In the genomic region with DNA sequence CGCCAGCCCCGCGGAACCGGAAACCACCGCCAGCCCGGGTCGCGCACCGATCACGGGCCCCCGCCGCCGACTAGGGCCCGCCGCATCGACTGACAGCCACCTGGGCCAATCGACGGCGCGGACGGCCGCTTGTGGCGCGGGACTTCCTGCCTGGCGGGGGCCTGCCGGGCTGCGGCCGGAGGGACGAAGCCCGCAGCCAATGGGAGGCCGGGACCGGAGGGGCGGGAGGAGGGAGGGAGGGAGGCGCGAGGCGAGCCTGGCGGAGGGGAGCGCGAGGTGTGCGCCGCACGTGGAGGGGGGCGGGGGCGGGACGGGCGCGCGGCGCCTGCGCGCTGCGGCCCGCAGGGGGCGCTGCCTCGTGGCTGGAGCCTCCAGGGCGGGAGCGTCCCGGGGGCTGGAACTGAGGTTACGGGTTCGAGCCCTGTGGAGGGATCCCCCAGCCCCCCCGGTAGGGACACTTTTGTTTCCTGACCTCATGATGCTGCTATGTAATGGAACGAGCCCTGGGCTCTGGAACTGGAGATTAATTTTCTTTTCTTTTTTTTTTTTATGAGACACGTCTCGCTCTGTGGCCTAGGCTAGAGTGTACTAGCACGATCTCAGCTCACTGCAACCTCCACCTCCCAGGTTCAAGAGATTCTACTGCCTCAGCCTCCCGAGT, we compare ENCODE assay signal across 1 cellular context.
TF ChIP-seq lines count a peak whose summit lies in the region.

A gene with protein sequence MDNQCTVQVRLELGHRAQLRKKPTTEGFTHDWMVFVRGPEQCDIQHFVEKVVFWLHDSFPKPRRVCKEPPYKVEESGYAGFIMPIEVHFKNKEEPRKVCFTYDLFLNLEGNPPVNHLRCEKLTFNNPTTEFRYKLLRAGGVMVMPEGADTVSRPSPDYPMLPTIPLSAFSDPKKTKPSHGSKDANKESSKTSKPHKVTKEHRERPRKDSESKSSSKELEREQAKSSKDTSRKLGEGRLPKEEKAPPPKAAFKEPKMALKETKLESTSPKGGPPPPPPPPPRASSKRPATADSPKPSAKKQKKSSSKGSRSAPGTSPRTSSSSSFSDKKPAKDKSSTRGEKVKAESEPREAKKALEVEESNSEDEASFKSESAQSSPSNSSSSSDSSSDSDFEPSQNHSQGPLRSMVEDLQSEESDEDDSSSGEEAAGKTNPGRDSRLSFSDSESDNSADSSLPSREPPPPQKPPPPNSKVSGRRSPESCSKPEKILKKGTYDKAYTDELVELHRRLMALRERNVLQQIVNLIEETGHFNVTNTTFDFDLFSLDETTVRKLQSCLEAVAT (minus strand): TSS at position 45 of the 661 bp plus-strand sequence. CDS start 191 bp downstream, outside the sequence.

TF ChIP-seq in GM12878, 131 proteins besides CTCF, POLR2A, EP300 and RAD21 (continued from another document and continues in another):
- TF ChIP-seq, protein P1, sequence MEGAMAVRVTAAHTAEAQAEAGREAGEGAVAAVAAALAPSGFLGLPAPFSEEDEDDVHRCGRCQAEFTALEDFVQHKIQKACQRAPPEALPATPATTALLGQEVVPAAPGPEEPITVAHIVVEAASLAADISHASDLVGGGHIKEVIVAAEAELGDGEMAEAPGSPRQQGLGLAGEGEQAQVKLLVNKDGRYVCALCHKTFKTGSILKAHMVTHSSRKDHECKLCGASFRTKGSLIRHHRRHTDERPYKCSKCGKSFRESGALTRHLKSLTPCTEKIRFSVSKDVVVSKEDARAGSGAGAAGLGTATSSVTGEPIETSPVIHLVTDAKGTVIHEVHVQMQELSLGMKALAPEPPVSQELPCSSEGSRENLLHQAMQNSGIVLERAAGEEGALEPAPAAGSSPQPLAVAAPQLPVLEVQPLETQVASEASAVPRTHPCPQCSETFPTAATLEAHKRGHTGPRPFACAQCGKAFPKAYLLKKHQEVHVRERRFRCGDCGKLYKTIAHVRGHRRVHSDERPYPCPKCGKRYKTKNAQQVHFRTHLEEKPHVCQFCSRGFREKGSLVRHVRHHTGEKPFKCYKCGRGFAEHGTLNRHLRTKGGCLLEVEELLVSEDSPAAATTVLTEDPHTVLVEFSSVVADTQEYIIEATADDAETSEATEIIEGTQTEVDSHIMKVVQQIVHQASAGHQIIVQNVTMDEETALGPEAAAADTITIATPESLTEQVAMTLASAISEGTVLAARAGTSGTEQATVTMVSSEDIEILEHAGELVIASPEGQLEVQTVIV (IDR thresholded peaks at IDR 0.05; ENCODE audit: borderline replicate concordance, partially characterized antibody) = peak; percentile 30
- TF ChIP-seq ZNF384 (IDR thresholded peaks at IDR 0.05; ENCODE audit: borderline replicate concordance, low read depth, low read length) (no peak), ZNF622 (IDR thresholded peaks at IDR 0.05) (no peak), STAT1 (conservative IDR thresholded peaks at IDR 0.05) (no peak), ATF7 (IDR thresholded peaks at IDR 0.05; ENCODE audit: low read depth) (no peak), IKZF1 (conservative IDR thresholded peaks at IDR 0.05) (peak; percentile 65), KDM1A (IDR thresholded peaks at IDR 0.05; ENCODE audit: borderline replicate concordance) (no peak), LARP7 (IDR thresholded peaks at IDR 0.05) (peak; percentile 49; the same call in 1 of the 2 replicates), BHLHE40 (IDR thresholded peaks at IDR 0.05; ENCODE audit: borderline replicate concordance in 1 of 2, low read depth in 2 of 2, low read length in 1 of 2) (peak; percentile 96 to 97), ZSCAN29 (IDR thresholded peaks at IDR 0.05) (no peak), ZZZ3 (IDR thresholded peaks at IDR 0.05; ENCODE audit: control insufficient read depth, insufficient read length, low read depth) (no peak), BCL11A (IDR thresholded peaks at IDR 0.05; ENCODE audit: low read depth, low read length) (no peak), SPI1 (IDR thresholded peaks at IDR 0.05; ENCODE audit: borderline replicate concordance, insufficient read depth, low read depth, low read length) (peak; percentile 10; the same call in 1 of the 2 replicates), RELA (IDR thresholded peaks at IDR 0.05; ENCODE audit: borderline replicate concordance, partially characterized antibody) (no peak), RBBP5 (conservative IDR thresholded peaks at IDR 0.05) (no peak), SIN3A (IDR thresholded peaks at IDR 0.05; ENCODE audit: low read depth, low read length) (no peak), WRNIP1 (IDR thresholded peaks at IDR 0.05; ENCODE audit: borderline replicate concordance, low read depth, low read length) (no peak), BRCA1 (IDR thresholded peaks at IDR 0.05; ENCODE audit: low read depth, low read length) (no peak), MEF2A (IDR thresholded peaks at IDR 0.05; ENCODE audit: insufficient read depth, low read depth, low read length) (no peak), PAX5 (IDR thresholded peaks at IDR 0.05; ENCODE audit: borderline replicate concordance, low read depth, low read length) (no peak), MEF2B (IDR thresholded peaks at IDR 0.05; ENCODE audit: partially characterized antibody, poor library complexity, severe bottlenecking) (no peak), ZNF217 (IDR thresholded peaks at IDR 0.05) (peak; percentile 81; the same call in 1 of the 2 replicates), YBX1 (IDR thresholded peaks at IDR 0.05) (no peak), SREBF1 (IDR thresholded peaks at IDR 0.05; ENCODE audit: low read length) (no peak), SMC3 (IDR thresholded peaks at IDR 0.05; ENCODE audit: borderline replicate concordance, low read length) (no peak; the same call in 1 of the 2 replicates), ZNF24 (IDR thresholded peaks at IDR 0.05) (0 out of 2 replicates have a peak, but pooled peaks have one; percentile 6), TBL1XR1 (IDR thresholded peaks at IDR 0.05; ENCODE audit: low read depth, low read length) (no peak; the same call in 1 of the 2 replicates), KLF5 (IDR thresholded peaks at IDR 0.05; ENCODE audit: partially characterized antibody) (no peak), SRF (IDR thresholded peaks at IDR 0.05; ENCODE audit: low read depth in 2 of 2, low read length in 2 of 2) (0 out of 4 replicates have a peak, but pooled peaks of 1 of the 2 experiments have one; percentile 30), ZBED1 (IDR thresholded peaks at IDR 0.05; ENCODE audit: borderline replicate concordance) (no peak), POLR2AphosphoS5 (IDR thresholded peaks at IDR 0.05; ENCODE audit: low read length) (no peak), CHD4 (IDR thresholded peaks at IDR 0.05) (no peak), TARDBP (IDR thresholded peaks at IDR 0.05; ENCODE audit: borderline replicate concordance) (peak; percentile 67; the same call in 1 of the 2 replicates)
- TF ChIP-seq, protein P2, sequence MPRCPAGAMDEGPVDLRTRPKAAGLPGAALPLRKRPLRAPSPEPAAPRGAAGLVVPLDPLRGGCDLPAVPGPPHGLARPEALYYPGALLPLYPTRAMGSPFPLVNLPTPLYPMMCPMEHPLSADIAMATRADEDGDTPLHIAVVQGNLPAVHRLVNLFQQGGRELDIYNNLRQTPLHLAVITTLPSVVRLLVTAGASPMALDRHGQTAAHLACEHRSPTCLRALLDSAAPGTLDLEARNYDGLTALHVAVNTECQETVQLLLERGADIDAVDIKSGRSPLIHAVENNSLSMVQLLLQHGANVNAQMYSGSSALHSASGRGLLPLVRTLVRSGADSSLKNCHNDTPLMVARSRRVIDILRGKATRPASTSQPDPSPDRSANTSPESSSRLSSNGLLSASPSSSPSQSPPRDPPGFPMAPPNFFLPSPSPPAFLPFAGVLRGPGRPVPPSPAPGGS (IDR thresholded peaks at IDR 0.05; ENCODE audit: borderline replicate concordance, insufficient read depth, low read depth, low read length, poor library complexity, severe bottlenecking) = peak; percentile 21
- TF ChIP-seq, protein P3, sequence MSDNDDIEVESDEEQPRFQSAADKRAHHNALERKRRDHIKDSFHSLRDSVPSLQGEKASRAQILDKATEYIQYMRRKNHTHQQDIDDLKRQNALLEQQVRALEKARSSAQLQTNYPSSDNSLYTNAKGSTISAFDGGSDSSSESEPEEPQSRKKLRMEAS (IDR thresholded peaks at IDR 0.05; ENCODE audit: low read depth, low read length) = peak; percentile 93
- TF ChIP-seq, protein P4, sequence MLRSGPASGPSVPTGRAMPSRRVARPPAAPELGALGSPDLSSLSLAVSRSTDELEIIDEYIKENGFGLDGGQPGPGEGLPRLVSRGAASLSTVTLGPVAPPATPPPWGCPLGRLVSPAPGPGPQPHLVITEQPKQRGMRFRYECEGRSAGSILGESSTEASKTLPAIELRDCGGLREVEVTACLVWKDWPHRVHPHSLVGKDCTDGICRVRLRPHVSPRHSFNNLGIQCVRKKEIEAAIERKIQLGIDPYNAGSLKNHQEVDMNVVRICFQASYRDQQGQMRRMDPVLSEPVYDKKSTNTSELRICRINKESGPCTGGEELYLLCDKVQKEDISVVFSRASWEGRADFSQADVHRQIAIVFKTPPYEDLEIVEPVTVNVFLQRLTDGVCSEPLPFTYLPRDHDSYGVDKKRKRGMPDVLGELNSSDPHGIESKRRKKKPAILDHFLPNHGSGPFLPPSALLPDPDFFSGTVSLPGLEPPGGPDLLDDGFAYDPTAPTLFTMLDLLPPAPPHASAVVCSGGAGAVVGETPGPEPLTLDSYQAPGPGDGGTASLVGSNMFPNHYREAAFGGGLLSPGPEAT (IDR thresholded peaks at IDR 0.05; ENCODE audit: low read depth) = no peak
- TF ChIP-seq, protein P5, sequence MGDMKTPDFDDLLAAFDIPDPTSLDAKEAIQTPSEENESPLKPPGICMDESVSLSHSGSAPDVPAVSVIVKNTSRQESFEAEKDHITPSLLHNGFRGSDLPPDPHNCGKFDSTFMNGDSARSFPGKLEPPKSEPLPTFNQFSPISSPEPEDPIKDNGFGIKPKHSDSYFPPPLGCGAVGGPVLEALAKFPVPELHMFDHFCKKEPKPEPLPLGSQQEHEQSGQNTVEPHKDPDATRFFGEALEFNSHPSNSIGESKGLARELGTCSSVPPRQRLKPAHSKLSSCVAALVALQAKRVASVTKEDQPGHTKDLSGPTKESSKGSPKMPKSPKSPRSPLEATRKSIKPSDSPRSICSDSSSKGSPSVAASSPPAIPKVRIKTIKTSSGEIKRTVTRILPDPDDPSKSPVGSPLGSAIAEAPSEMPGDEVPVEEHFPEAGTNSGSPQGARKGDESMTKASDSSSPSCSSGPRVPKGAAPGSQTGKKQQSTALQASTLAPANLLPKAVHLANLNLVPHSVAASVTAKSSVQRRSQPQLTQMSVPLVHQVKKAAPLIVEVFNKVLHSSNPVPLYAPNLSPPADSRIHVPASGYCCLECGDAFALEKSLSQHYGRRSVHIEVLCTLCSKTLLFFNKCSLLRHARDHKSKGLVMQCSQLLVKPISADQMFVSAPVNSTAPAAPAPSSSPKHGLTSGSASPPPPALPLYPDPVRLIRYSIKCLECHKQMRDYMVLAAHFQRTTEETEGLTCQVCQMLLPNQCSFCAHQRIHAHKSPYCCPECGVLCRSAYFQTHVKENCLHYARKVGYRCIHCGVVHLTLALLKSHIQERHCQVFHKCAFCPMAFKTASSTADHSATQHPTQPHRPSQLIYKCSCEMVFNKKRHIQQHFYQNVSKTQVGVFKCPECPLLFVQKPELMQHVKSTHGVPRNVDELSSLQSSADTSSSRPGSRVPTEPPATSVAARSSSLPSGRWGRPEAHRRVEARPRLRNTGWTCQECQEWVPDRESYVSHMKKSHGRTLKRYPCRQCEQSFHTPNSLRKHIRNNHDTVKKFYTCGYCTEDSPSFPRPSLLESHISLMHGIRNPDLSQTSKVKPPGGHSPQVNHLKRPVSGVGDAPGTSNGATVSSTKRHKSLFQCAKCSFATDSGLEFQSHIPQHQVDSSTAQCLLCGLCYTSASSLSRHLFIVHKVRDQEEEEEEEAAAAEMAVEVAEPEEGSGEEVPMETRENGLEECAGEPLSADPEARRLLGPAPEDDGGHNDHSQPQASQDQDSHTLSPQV (IDR thresholded peaks at IDR 0.05) = no peak
- TF ChIP-seq, protein P6, sequence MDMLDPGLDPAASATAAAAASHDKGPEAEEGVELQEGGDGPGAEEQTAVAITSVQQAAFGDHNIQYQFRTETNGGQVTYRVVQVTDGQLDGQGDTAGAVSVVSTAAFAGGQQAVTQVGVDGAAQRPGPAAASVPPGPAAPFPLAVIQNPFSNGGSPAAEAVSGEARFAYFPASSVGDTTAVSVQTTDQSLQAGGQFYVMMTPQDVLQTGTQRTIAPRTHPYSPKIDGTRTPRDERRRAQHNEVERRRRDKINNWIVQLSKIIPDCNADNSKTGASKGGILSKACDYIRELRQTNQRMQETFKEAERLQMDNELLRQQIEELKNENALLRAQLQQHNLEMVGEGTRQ (IDR thresholded peaks at IDR 0.05; ENCODE audit: borderline replicate concordance, low read depth, low read length) = no peak
- TF ChIP-seq, protein P7, sequence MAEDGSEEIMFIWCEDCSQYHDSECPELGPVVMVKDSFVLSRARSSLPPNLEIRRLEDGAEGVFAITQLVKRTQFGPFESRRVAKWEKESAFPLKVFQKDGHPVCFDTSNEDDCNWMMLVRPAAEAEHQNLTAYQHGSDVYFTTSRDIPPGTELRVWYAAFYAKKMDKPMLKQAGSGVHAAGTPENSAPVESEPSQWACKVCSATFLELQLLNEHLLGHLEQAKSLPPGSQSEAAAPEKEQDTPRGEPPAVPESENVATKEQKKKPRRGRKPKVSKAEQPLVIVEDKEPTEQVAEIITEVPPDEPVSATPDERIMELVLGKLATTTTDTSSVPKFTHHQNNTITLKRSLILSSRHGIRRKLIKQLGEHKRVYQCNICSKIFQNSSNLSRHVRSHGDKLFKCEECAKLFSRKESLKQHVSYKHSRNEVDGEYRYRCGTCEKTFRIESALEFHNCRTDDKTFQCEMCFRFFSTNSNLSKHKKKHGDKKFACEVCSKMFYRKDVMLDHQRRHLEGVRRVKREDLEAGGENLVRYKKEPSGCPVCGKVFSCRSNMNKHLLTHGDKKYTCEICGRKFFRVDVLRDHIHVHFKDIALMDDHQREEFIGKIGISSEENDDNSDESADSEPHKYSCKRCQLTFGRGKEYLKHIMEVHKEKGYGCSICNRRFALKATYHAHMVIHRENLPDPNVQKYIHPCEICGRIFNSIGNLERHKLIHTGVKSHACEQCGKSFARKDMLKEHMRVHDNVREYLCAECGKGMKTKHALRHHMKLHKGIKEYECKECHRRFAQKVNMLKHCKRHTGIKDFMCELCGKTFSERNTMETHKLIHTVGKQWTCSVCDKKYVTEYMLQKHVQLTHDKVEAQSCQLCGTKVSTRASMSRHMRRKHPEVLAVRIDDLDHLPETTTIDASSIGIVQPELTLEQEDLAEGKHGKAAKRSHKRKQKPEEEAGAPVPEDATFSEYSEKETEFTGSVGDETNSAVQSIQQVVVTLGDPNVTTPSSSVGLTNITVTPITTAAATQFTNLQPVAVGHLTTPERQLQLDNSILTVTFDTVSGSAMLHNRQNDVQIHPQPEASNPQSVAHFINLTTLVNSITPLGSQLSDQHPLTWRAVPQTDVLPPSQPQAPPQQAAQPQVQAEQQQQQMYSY (CRISPR knock-in tag; IDR thresholded peaks at IDR 0.05) = no peak
- TF ChIP-seq, protein P8, sequence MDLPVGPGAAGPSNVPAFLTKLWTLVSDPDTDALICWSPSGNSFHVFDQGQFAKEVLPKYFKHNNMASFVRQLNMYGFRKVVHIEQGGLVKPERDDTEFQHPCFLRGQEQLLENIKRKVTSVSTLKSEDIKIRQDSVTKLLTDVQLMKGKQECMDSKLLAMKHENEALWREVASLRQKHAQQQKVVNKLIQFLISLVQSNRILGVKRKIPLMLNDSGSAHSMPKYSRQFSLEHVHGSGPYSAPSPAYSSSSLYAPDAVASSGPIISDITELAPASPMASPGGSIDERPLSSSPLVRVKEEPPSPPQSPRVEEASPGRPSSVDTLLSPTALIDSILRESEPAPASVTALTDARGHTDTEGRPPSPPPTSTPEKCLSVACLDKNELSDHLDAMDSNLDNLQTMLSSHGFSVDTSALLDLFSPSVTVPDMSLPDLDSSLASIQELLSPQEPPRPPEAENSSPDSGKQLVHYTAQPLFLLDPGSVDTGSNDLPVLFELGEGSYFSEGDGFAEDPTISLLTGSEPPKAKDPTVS (IDR thresholded peaks at IDR 0.05; ENCODE audit: low read depth, low read length) = 0 out of 2 replicates have a peak, but pooled peaks have one; percentile 59
